22 cellular contexts compared by ENCODE assay signal in the genomic region with DNA sequence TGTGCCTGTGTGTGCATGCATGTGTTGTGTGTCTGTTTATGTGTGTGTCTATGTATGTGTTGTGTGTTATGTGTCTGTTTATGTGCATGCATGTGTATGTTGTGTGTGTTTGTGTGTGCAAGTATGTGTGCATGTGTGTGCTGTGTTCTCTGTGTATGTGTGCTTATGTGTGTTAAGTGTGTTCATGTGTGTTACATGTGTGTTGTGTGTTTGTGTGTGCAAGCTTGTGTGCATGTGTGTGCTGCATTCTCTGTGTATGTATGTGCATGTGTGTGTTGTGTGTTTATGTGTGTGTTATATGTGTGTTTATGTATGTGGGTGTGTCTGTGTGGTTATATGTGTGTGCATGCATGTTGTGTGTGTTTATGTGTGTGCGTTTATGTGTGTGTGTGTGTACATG. TPM values are rescaled to one million over a fixed set of nuclear protein-coding genes. Genes with fewer than 3 reads are reported as not detected.
DNase-seq lines count a peak whose midpoint lies in the region; FAIRE-seq and TF ChIP-seq lines count a peak whose summit lies in the region.
"Had no signal": no experiment of that assay in that cellular context is flagged by ENCODE, and none has a peak within 500 bp of the region (broad histone marks: within the 10 kb centered on the region; RNA-seq: fewer than 3 reads in every experiment).

No MANE protein-coding gene starts in this region.

- peak; percentile 86 for FAIRE-seq in GM12892 (lab: Jason Lieb, UNC)
- peak; percentile 89 for FAIRE-seq in bronchial epithelial cell (lab: Jason Lieb, UNC)
- FAIRE-seq: G401.6 had no signal

- H3K27me3 ChIP-seq in bronchial epithelial cell (ENCODE audit: control insufficient read depth, insufficient read depth, low read length), result no peaks in the 10 kb centered on the region

- DNase-seq in GM12892 (ENCODE audit: insufficient read length) (no peak), bronchial epithelial cell (ENCODE audit: low read depth) (no peak), hepatic stellate cell (ENCODE audit: low spot score) (no peak)
- DNase-seq in activated effector memory CD4-positive, alpha-beta T cell treated with Interleukin-2 at 50 U/mL for 16 hours, result no peak
- DNase-seq: Calu3; CD8-positive, alpha-beta memory T cell; Karpas-422; MV-4-11; NCI-H1105 treated with DMSO at 0.1 percent for 48 hours; NCI-H2029 treated with DMSO at 0.1 percent for 48 hours; NCI-H226; NCI-H510A treated with DMSO at 0.1 percent for 48 hours; NCI-H748 treated with DMSO at 0.1 percent for 48 hours; PC-9; RPMI8226; SHP77 treated with DMSO at 0.1 percent for 48 hours had no signal

- no peaks in the 10 kb centered on the region for H3K36me3 ChIP-seq in bronchial epithelial cell (ENCODE audit: control insufficient read depth, insufficient read depth, low read length)

- no peak overlapping the region for H3K4me3 ChIP-seq in bronchial epithelial cell (ENCODE audit: low read depth, low read length)
- H3K4me3 ChIP-seq: PC-9, SK-N-MC had no signal

- no peak for TF ChIP-seq POLR2A in GM12892 (IDR thresholded peaks at IDR 0.05; ENCODE audit: low read depth, low read length)

- TF ChIP-seq CTCF in bronchial epithelial cell (IDR thresholded peaks at IDR 0.05; ENCODE audit: insufficient read depth, low read length, severe bottlenecking), result no peak

RNA-seq across cellular contexts. Expression of a gene that starts 14.9 kb away (rescaled TPM):
- not detected for polyA plus RNA-seq in GM12892 (2012; ENCODE audit: missing spikeins)
- total RNA-seq in bronchial epithelial cell, result not detected in 2 replicates
- total RNA-seq: A172; Calu3; CD8-positive, alpha-beta memory T cell; Daoy; H4; PC-9 had no signal
- polyA plus RNA-seq: CD8-positive, alpha-beta memory T cell had no signal

RNA-seq across cellular contexts. Expression of a gene that starts 21.3 kb away (rescaled TPM):
- not detected for polyA plus RNA-seq in GM12892 (2012; ENCODE audit: missing spikeins)
- total RNA-seq in bronchial epithelial cell, result not detected in 2 replicates
- total RNA-seq: A172, Daoy, M059J had no signal
- polyA plus RNA-seq: CD8-positive, alpha-beta memory T cell had no signal

RNA-seq across cellular contexts. Expression of a gene that starts 27.0 kb away (rescaled TPM):
- polyA plus RNA-seq in GM12892 (2012; ENCODE audit: missing spikeins), result 6.4 TPM
- 21.9 and 23.3 TPM in 2 replicates for total RNA-seq in bronchial epithelial cell

RNA-seq across cellular contexts. Expression of a gene that starts 56.1 kb away (rescaled TPM):
- polyA plus RNA-seq in GM12892 (2012; ENCODE audit: missing spikeins), result not detected
- total RNA-seq in bronchial epithelial cell, result not detected in 2 replicates
- total RNA-seq: A172; Calu3; CD8-positive, alpha-beta memory T cell; Daoy; H4; M059J; PC-9 had no signal
- polyA plus RNA-seq: CD8-positive, alpha-beta memory T cell had no signal
